ENCODE assay signal across 1 cellular context in the genomic region with DNA sequence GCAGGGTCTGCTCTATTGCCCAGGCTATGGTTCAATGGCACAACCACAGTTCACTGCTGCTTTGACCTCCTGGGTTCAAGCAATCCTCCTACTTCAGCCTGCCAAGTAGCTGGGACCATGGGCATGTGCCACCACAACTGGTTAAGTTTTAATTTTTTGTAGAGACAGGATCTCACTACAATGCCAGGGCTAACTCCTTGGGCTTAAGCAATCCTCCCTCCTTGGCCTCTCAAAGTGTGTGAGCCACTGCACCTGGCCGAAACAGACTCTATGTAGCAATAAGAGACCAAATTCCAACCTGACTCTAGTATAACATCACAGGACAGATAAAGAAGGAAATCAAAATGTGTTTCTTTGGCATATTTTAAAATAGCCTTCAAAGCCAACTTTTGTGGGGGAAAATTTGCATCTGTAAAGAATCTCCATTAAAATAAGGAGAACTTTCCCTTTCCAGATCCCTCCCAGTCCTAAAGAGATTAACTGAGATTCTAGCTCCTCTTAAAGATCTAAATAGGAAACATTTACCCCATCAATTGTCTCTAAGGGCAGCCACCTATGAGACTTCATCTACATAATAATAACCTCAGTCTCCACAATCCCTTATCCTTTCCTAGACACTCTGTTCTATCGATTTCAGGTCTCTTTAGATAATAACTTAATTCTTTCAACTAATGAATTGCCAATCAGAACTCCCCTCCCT.
TF ChIP-seq lines count a peak whose summit lies in the region.

No MANE protein-coding gene starts in this region.

TF ChIP-seq in H1, 55 proteins besides CTCF, POLR2A, EP300 and RAD21:
- TF ChIP-seq KDM1A (IDR thresholded peaks at IDR 0.05; ENCODE audit: borderline replicate concordance, low read length) (0 out of 2 replicates have a peak, but pooled peaks have one; percentile 44), CREB1 (IDR thresholded peaks at IDR 0.05) (no peak), CEBPB (IDR thresholded peaks at IDR 0.05; ENCODE audit: low read depth, low read length) (0 out of 2 replicates have a peak, but pooled peaks have one; percentile 14)
